ENCODE assay signal across 7 cellular contexts in genomic region chr7:77247206-77247850, GRCh38. TPM values are rescaled to one million over a fixed set of nuclear protein-coding genes. Genes with fewer than 3 reads are reported as not detected.
DNase-seq lines count a peak whose midpoint lies in the region; ATAC-seq, FAIRE-seq and TF ChIP-seq lines count a peak whose summit lies in the region.

No MANE protein-coding gene starts in this region.

- no peaks in the 10 kb centered on the region for H3K9me3 ChIP-seq in kidney (ENCODE audit: control insufficient read depth in 1 of 2, low read length in 2 of 2)

- no peak overlapping the region for H3K27ac ChIP-seq in brain microvascular endothelial cell
- no peak overlapping the region for H3K27ac ChIP-seq in kidney (ENCODE audit: low read depth in 2 of 2, low read length in 2 of 2)

- TF ChIP-seq CTCF in brain microvascular endothelial cell (IDR thresholded peaks at IDR 0.05; ENCODE audit: low read depth, low read length, missing control alignments) (peak; percentile 91), kidney (IDR thresholded peaks at IDR 0.05; ENCODE audit: borderline replicate concordance, extremely low read depth, insufficient read depth) (peak; percentile 75)

- H3K27me3 ChIP-seq in brain microvascular endothelial cell (replicated peaks), result no peaks in the 10 kb centered on the region

- ATAC-seq in GM18502 (IDR thresholded peaks at IDR 0.05; ENCODE audit: poor library complexity, unreplicated experiment), result peak; percentile 83
- ATAC-seq in HG03039 (IDR thresholded peaks at IDR 0.05; ENCODE audit: unreplicated experiment), result peak; percentile 84

- H3K36me3 ChIP-seq in brain microvascular endothelial cell (replicated peaks) (no peaks in the 10 kb centered on the region), kidney (ENCODE audit: control insufficient read depth in 1 of 2, insufficient read depth in 2 of 2, low read length in 2 of 2) (no peaks in the 10 kb centered on the region)

- in situ Hi-C loops in brain microvascular endothelial cell (cut with HindIII; ENCODE audit: low pct_ligation_motif_present, low sequenced_read_pairs), result no loop called here

- FAIRE-seq in kidney (lab: Jason Lieb, UNC), result peak; percentile 96

- H3K4me1 ChIP-seq in kidney (ENCODE audit: control insufficient read depth in 1 of 2, insufficient read depth in 1 of 2, low read depth in 1 of 2, low read length in 2 of 2), result peaks cover 6 to 14% of the 10 kb centered on the region in 2 donors

- H3K4me3 ChIP-seq in brain microvascular endothelial cell (ENCODE audit: low read depth, low read length), result no peak overlapping the region
- no peak overlapping the region for H3K4me3 ChIP-seq in kidney (ENCODE audit: low read length in 2 of 2)

- H3K9ac ChIP-seq in kidney (ENCODE audit: low read length in 2 of 2), result no peak overlapping the region

- intact Hi-C loops in kidney (cut with DNase I), result no loop called here

- DNase-seq in NCI-H2171 (lab: John Stamatoyannopoulos, UW), result peak; percentile 60
- peak; percentile 56 for DNase-seq in UCSD-AML1 (lab: John Stamatoyannopoulos, UW; ENCODE audit: unreplicated experiment)
- DNase-seq in brain microvascular endothelial cell, result peak; percentile 75
- no peak for DNase-seq in kidney
- DNase-seq in stimulated activated CD4-positive, alpha-beta T cell treated with anti-CD3 and anti-CD28 coated beads, Interleukin-2, amount 100 ng/mL, for 48 hours, result peak; percentile 90 to 92

RNA-seq across cellular contexts. Expression of gene FGL2, which starts 47.7 kb away (rescaled TPM):
- total RNA-seq in kidney, result 96.9 TPM
- 27.5 TPM for polyA plus RNA-seq in kidney (ENCODE audit: insufficient read depth, low read depth, low replicate concordance)
